ENCODE assay signal across 12 cellular contexts in genomic region chr2:5697554-5697953, GRCh38. TPM values are rescaled to one million over a fixed set of nuclear protein-coding genes. Genes with fewer than 3 reads are reported as not detected.
DNase-seq lines count a peak whose midpoint lies in the region; ATAC-seq and TF ChIP-seq lines count a peak whose summit lies in the region.
"Had no signal": no experiment of that assay in that cellular context is flagged by ENCODE, and none has a peak within 500 bp of the region (broad histone marks: within the 10 kb centered on the region; RNA-seq: fewer than 3 reads in every experiment).

No MANE protein-coding gene starts in this region.

- H3K9ac ChIP-seq in BLaER1: peak overlapping the region; percentile 96
- peak overlapping the region; percentile 38; the same call in 1 of the 2 replicates for H3K9ac ChIP-seq in HUES64 (ENCODE audit: low read depth, low read length)

- peak overlapping the region; percentile 7 for H3K27ac Mint-ChIP-seq in neural crest cell (ENCODE audit: unreplicated experiment)
- H3K27ac Mint-ChIP-seq in activated T-helper 17 cell treated with anti-CD3 and anti-CD28 coated beads, Interleukin-2, amount 50 U/mL, for 72 hours: no peak overlapping the region
- H3K27ac Mint-ChIP-seq: activated naive CD4-positive, alpha-beta T cell treated with anti-CD3 and anti-CD28 coated beads, Interleukin-2, amount 50 U/mL, for 72 hours had no signal

- no peaks in the 10 kb centered on the region for H3K9me3 Mint-ChIP-seq in neural crest cell
- no peaks in the 10 kb centered on the region for H3K9me3 Mint-ChIP-seq in activated T-helper 17 cell treated with anti-CD3 and anti-CD28 coated beads, Interleukin-2, amount 50 U/mL, for 72 hours
- H3K9me3 Mint-ChIP-seq: activated naive CD4-positive, alpha-beta T cell treated with anti-CD3 and anti-CD28 coated beads, Interleukin-2, amount 50 U/mL, for 72 hours had no signal

- H3K4me3 Mint-ChIP-seq in neural crest cell: peak overlapping the region; percentile 86
- H3K4me3 Mint-ChIP-seq in activated T-helper 17 cell treated with anti-CD3 and anti-CD28 coated beads, Interleukin-2, amount 50 U/mL, for 72 hours: no peak overlapping the region

- H3K36me3 ChIP-seq in BLaER1: peaks cover 18% of the 10 kb centered on the region; the same call in 1 of the 2 replicates
- peaks cover 27% of the 10 kb centered on the region; the same call in 1 of the 2 replicates for H3K36me3 ChIP-seq in HUES64 (ENCODE audit: insufficient read depth, low read length)
- peaks cover 17% of the 10 kb centered on the region for H3K36me3 ChIP-seq in ectodermal cell (ENCODE audit: control insufficient read depth, insufficient read depth, low read length)

- H3K4me1 ChIP-seq in BLaER1 (peaks cover 33% of the 10 kb centered on the region), HUES64 (ENCODE audit: insufficient read depth, low read length) (peaks cover 39% of the 10 kb centered on the region), ectodermal cell (ENCODE audit: control insufficient read depth, insufficient read depth, low read length) (peaks cover 11% of the 10 kb centered on the region)

- no peaks in the 10 kb centered on the region for H3K9me3 ChIP-seq in BLaER1
- no peaks in the 10 kb centered on the region for H3K9me3 ChIP-seq in HUES64 (ENCODE audit: insufficient read depth, low read depth, low read length)
- no peaks in the 10 kb centered on the region for H3K9me3 ChIP-seq in ectodermal cell (ENCODE audit: control insufficient read depth, low read length)

- H3K4me3 ChIP-seq in BLaER1: peak overlapping the region; percentile 87
- H3K4me3 ChIP-seq in HUES64 (ENCODE audit: low read length): peak overlapping the region; percentile 92
- H3K4me3 ChIP-seq in ectodermal cell (ENCODE audit: insufficient read depth, low read depth, low read length): peak overlapping the region; percentile 98

- H3K27me3 ChIP-seq in BLaER1 (no peaks in the 10 kb centered on the region), HUES64 (ENCODE audit: insufficient read depth, low read length) (peaks cover 3% of the 10 kb centered on the region; the same call in 1 of the 2 replicates), ectodermal cell (ENCODE audit: control insufficient read depth, insufficient read depth, low read length, poor library complexity, severe bottlenecking) (no peaks in the 10 kb centered on the region)

- 16% methylated on average over 8 of the region's 8 CpGs for WGBS in HUES64
- WGBS in ectodermal cell, 2 experiments: 3 to 4% methylated on average over 7 to 8 of the region's 8 CpGs

- no peak for ATAC-seq in activated T-helper 17 cell treated with anti-CD3 and anti-CD28 coated beads, Interleukin-2, amount 50 U/mL, for 72 hours (replicated peaks)
- ATAC-seq: PC-3 had no signal

- peak overlapping the region; percentile 97 for H3K27ac ChIP-seq in BLaER1
- H3K27ac ChIP-seq in HUES64 (ENCODE audit: low read depth, low read length): peak overlapping the region; percentile 77; the same call in 1 of the 2 replicates
- H3K27ac ChIP-seq in ectodermal cell (ENCODE audit: insufficient read depth, low read depth, low read length, poor library complexity, severe bottlenecking): peak overlapping the region; percentile 79

- peaks cover 58% of the 10 kb centered on the region for H3K36me3 Mint-ChIP-seq in neural crest cell (ENCODE audit: low read depth)
- H3K36me3 Mint-ChIP-seq in activated T-helper 17 cell treated with anti-CD3 and anti-CD28 coated beads, Interleukin-2, amount 50 U/mL, for 72 hours (ENCODE audit: low read depth): peaks cover 6% of the 10 kb centered on the region

- no peak for TF ChIP-seq CTCF in neural crest cell (conservative IDR thresholded peaks at IDR 0.05)

- H3K27me3 Mint-ChIP-seq in neural crest cell (ENCODE audit: low read depth): peaks cover 24% of the 10 kb centered on the region
- H3K27me3 Mint-ChIP-seq in activated T-helper 17 cell treated with anti-CD3 and anti-CD28 coated beads, Interleukin-2, amount 50 U/mL, for 72 hours: peaks cover 41% of the 10 kb centered on the region

- peaks cover 54% of the 10 kb centered on the region for H3K4me1 Mint-ChIP-seq in neural crest cell
- peaks cover 5% of the 10 kb centered on the region for H3K4me1 Mint-ChIP-seq in activated T-helper 17 cell treated with anti-CD3 and anti-CD28 coated beads, Interleukin-2, amount 50 U/mL, for 72 hours

- H3K4me2 ChIP-seq in BLaER1: peak overlapping the region; percentile 78

- peaks cover 74% of the 10 kb centered on the region for H4K20me1 ChIP-seq in BLaER1

- DNase-seq in neural crest cell (ENCODE audit: low read depth, low spot score) (no peak), NCI-H2029 treated with DMSO at 0.1 percent for 48 hours (lab: John Stamatoyannopoulos, UW) (no peak), NCI-H69 (lab: John Stamatoyannopoulos, UW) (no peak)
- DNase-seq: MV-4-11; PC-3; stimulated activated CD4-positive, alpha-beta T cell treated with anti-CD3 and anti-CD28 coated beads, Interleukin-2, amount 100 ng/mL, for 24 hours; stimulated activated naive CD4-positive, alpha-beta T cell treated with Interleukin-2 at 50 U/mL for 16 hours had no signal

RNA-seq across cellular contexts. Expression of gene SOX11, which starts 5.4 kb away (rescaled TPM):
- 25.4 TPM for polyA plus RNA-seq in HUES64 (2013, experiment 1 of 2)
- 33.3 TPM for polyA plus RNA-seq in HUES64 (2013, experiment 2 of 2)
- 121 TPM for polyA plus RNA-seq in ectodermal cell (2013, experiment 1 of 4)
- polyA plus RNA-seq in ectodermal cell (2013, experiment 2 of 4): 127 TPM
- 81.4 TPM for polyA plus RNA-seq in ectodermal cell (2013, experiment 3 of 4)
- polyA plus RNA-seq in ectodermal cell (2013, experiment 4 of 4): 87.8 TPM
- total RNA-seq in neural crest cell: 197 and 201 TPM in 2 replicates
- total RNA-seq in activated T-helper 17 cell treated with anti-CD3 and anti-CD28 coated beads, Interleukin-2, amount 50 U/mL, for 72 hours: not detected
- total RNA-seq: activated naive CD4-positive, alpha-beta T cell treated with anti-CD3 and anti-CD28 coated beads, Interleukin-2, amount 50 U/mL, for 72 hours; PC-3 had no signal

Comparison
In these comparisons a context has a peak if more than half of its experiments do, and no peak if none do; other contexts are left out.
1. RNA of gene SOX11, which starts 5.4 kb away (total RNA-seq): 197 to 201 TPM in neural crest cell; not detected in activated T-helper 17 cell treated with anti-CD3 and anti-CD28 coated beads, Interleukin-2, amount 50 U/mL, for 72 hours; every median in the first group is over 100 times any median in the second.
2. Peak in every context shown above with its lines, with median percentiles within 50 percentile points of each other: H3K27ac ChIP-seq and H3K4me3 ChIP-seq.